9 cellular contexts compared by ENCODE assay signal in genomic region chr6:167047554-167047953, GRCh38. TPM values are rescaled to one million over a fixed set of nuclear protein-coding genes. Genes with fewer than 3 reads are reported as not detected.
DNase-seq lines count a peak whose midpoint lies in the region; ATAC-seq, FAIRE-seq and TF ChIP-seq lines count a peak whose summit lies in the region.
"Had no signal": no experiment of that assay in that cellular context is flagged by ENCODE, and none has a peak within 500 bp of the region (broad histone marks: within the 10 kb centered on the region; RNA-seq: fewer than 3 reads in every experiment).

No MANE protein-coding gene starts in this region.

- ATAC-seq in GM19438 (IDR thresholded peaks at IDR 0.05; ENCODE audit: low read depth, unreplicated experiment) (peak; percentile 86), HG03432 (IDR thresholded peaks at IDR 0.05; ENCODE audit: unreplicated experiment) (peak; percentile 84)
- peak; percentile 83 for ATAC-seq in activated CD8-positive, alpha-beta T cell treated with anti-CD3 and anti-CD28 coated beads for 36 hours

- H3K27ac ChIP-seq in BLaER1 = peak overlapping the region; percentile 36
- H3K27ac ChIP-seq in spleen = peak overlapping the region; percentile 57 to 85 (median 80)
- no peak overlapping the region for H3K27ac ChIP-seq in neural progenitor cell

- H3K9ac ChIP-seq in BLaER1 (0 out of 2 replicates have a peak overlapping the region, but pooled peaks have one; percentile 39), neural progenitor cell (no peak overlapping the region)

- H3K4me2 ChIP-seq in BLaER1 (peak overlapping the region; percentile 61), neural progenitor cell (no peak overlapping the region)

- H3K4me3 Mint-ChIP-seq in activated CD8-positive, alpha-beta T cell treated with anti-CD3 and anti-CD28 coated beads for 36 hours = peak overlapping the region; percentile 41
- no peak overlapping the region for H3K4me3 Mint-ChIP-seq in neural progenitor cell

- H2AFZ ChIP-seq in neural progenitor cell (replicated peaks) = no peak overlapping the region

- H3F3A ChIP-seq in neural progenitor cell (ENCODE audit: low read depth) = no peaks in the 10 kb centered on the region

- H3K9me3 Mint-ChIP-seq in activated CD8-positive, alpha-beta T cell treated with anti-CD3 and anti-CD28 coated beads for 36 hours = no peaks in the 10 kb centered on the region
- H3K9me3 Mint-ChIP-seq in neural progenitor cell = no peaks in the 10 kb centered on the region

- no peaks in the 10 kb centered on the region for H3K27me3 Mint-ChIP-seq in activated CD8-positive, alpha-beta T cell treated with anti-CD3 and anti-CD28 coated beads for 36 hours
- no peaks in the 10 kb centered on the region for H3K27me3 Mint-ChIP-seq in neural progenitor cell (ENCODE audit: insufficient read depth, low read depth)

- no peak for FAIRE-seq in HTR-8/SVneo (lab: Jason Lieb, UNC)

- POLR2A ChIA-PET in activated CD8-positive, alpha-beta T cell treated with anti-CD3 and anti-CD28 coated beads for 36 hours (lab: Charles Lee) = interaction anchor here (1.1 to 1.9 kb wide), 9 partner anchors 9 to 304 kb away, joined by 3 to 10 read pairs (median 3); partner anchors contain the start of gene RNASET2

- no peak for TF ChIP-seq CTCF in activated CD8-positive, alpha-beta T cell treated with anti-CD3 and anti-CD28 coated beads for 36 hours (IDR thresholded peaks at IDR 0.05)
- TF ChIP-seq CTCF in spleen (IDR thresholded peaks at IDR 0.05 in 8 of 11, conservative IDR thresholded peaks at IDR 0.05 in 3 of 11) (no peak), neural progenitor cell (IDR thresholded peaks at IDR 0.05) (no peak)

- H3K27ac Mint-ChIP-seq in activated CD8-positive, alpha-beta T cell treated with anti-CD3 and anti-CD28 coated beads for 36 hours = peak overlapping the region; percentile 84
- H3K27ac Mint-ChIP-seq in neural progenitor cell = no peak overlapping the region

- intact Hi-C loops in activated CD8-positive, alpha-beta T cell treated with anti-CD3 and anti-CD28 coated beads for 36 hours (cut with micrococcal nuclease) = no loop called here
- intact Hi-C loops in spleen (cut with DNase I; ENCODE audit: low total_unique reads) = no loop called here

- no peaks in the 10 kb centered on the region for H4K20me1 ChIP-seq in BLaER1
- no peaks in the 10 kb centered on the region for H4K20me1 ChIP-seq in neural progenitor cell (ENCODE audit: low read depth)

- CTCF ChIA-PET in activated CD8-positive, alpha-beta T cell treated with anti-CD3 and anti-CD28 coated beads for 36 hours (lab: Charles Lee) = interaction anchor here (0.8 to 1.7 kb wide), 10 partner anchors 9 to 273 kb away, joined by 3 to 6 read pairs (median 4); partner anchors contain the start of gene CEP43

- H3K9me3 ChIP-seq in BLaER1 = no peaks in the 10 kb centered on the region
- H3K9me3 ChIP-seq in spleen = no peaks in the 10 kb centered on the region
- H3K9me3 ChIP-seq in neural progenitor cell (ENCODE audit: low read depth) = no peaks in the 10 kb centered on the region

- peaks cover 29% of the 10 kb centered on the region for H3K4me1 Mint-ChIP-seq in activated CD8-positive, alpha-beta T cell treated with anti-CD3 and anti-CD28 coated beads for 36 hours (ENCODE audit: low read depth)
- no peaks in the 10 kb centered on the region for H3K4me1 Mint-ChIP-seq in neural progenitor cell

- H3K4me3 ChIP-seq in BLaER1 (no peak overlapping the region), spleen (peak overlapping the region in 1 of 8 donors; percentile 47), neural progenitor cell (no peak overlapping the region)

- DNase-seq in activated CD8-positive, alpha-beta T cell treated with anti-CD3 and anti-CD28 coated beads for 36 hours = peak; percentile 80
- DNase-seq in spleen = peak; percentile 92
- DNase-seq in NCI-H1105 treated with DMSO at 0.1 percent for 48 hours (lab: John Stamatoyannopoulos, UW) = no peak
- no peak for DNase-seq in HTR-8/SVneo (ENCODE audit: insufficient read length, low spot score)
- DNase-seq in neural progenitor cell (ENCODE audit: low spot score) = no peak

- no peaks in the 10 kb centered on the region for H3K79me2 ChIP-seq in neural progenitor cell (ENCODE audit: low read depth)

- peaks cover under 1% of the 10 kb centered on the region for H3K36me3 Mint-ChIP-seq in activated CD8-positive, alpha-beta T cell treated with anti-CD3 and anti-CD28 coated beads for 36 hours (ENCODE audit: low read depth)
- H3K36me3 Mint-ChIP-seq in neural progenitor cell = peaks cover 21% of the 10 kb centered on the region

- 15 to 41% (median 31%) methylated on average over 10 of the region's 10 CpGs for WGBS in spleen, 5 donors

- peaks cover 24% of the 10 kb centered on the region for H3K4me1 ChIP-seq in BLaER1
- peaks cover 9 to 36% (median 20%) of the 10 kb centered on the region in 6 donors for H3K4me1 ChIP-seq in spleen
- no peaks in the 10 kb centered on the region for H3K4me1 ChIP-seq in neural progenitor cell

- H3K36me3 ChIP-seq in BLaER1 (peaks cover 14% of the 10 kb centered on the region), spleen (peaks cover 0 to 12% (median 0%) of the 10 kb centered on the region in 6 donors), neural progenitor cell (no peaks in the 10 kb centered on the region)

- TF ChIP-seq POLR2A in spleen (IDR thresholded peaks at IDR 0.05) = no peak

- H3K27me3 ChIP-seq in BLaER1 = no peaks in the 10 kb centered on the region
- H3K27me3 ChIP-seq in spleen (replicated peaks in 1 of 7) = no peaks in the 10 kb centered on the region
- no peaks in the 10 kb centered on the region for H3K27me3 ChIP-seq in neural progenitor cell
- H3K27me3 ChIP-seq: heart left ventricle had no signal

RNA-seq across cellular contexts. Expression of gene CEP43, which starts 48.4 kb away (rescaled TPM):
- 10 to 100 TPM; 20.2 to 21.3 TPM for total RNA-seq in activated CD8-positive, alpha-beta T cell treated with anti-CD3 and anti-CD28 coated beads for 36 hours
- total RNA-seq in spleen (10 to 100 TPM; 13.1 to 21.8 (median 17.7) TPM), neural progenitor cell (ENCODE audit: low replicate concordance) (49.3 and 78.0 TPM in 2 replicates)
- polyA plus RNA-seq in spleen = 10 to 100 TPM in 1 of 3 donors, 1 to 10 TPM in 2; 9.0 to 10.6 (median 9.0) TPM

Comparison
In these comparisons a context has a peak if more than half of its experiments do, and no peak if none do; other contexts are left out.
1. DNase-seq: peak in activated CD8-positive, alpha-beta T cell treated with anti-CD3 and anti-CD28 coated beads for 36 hours (single experiment) and spleen (single experiment); none in NCI-H1105 treated with DMSO at 0.1 percent for 48 hours (single experiment), HTR-8/SVneo (single experiment) and neural progenitor cell (single experiment).
2. Peak in every context shown above with its lines, with median percentiles within 50 percentile points of each other: ATAC-seq.